25 cellular contexts compared by ENCODE assay signal in the genomic region with DNA sequence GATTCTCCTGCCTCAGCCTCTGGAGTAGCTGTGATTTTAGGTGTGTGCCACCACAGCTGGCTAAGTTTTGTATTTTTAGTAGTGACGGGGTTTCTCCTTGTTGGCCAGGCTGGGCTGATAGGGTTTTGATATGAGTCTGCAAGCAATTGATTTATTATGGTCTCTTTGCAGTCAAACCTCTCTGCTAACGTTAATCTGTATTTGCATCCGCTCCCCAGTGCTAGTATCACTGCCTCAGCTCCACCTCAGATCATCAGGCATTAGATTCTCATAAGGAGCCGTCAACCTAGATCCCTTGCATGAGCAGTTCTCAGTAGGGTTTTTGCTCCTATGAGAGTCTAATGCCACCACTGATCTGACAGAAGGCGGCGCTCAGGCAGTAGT.
"Had no signal": no experiment of that assay in that cellular context is flagged by ENCODE, and none has a peak within 500 bp of the region (broad histone marks: within the 10 kb centered on the region; RNA-seq: fewer than 3 reads in every experiment).

No MANE protein-coding gene starts in this region.

- ATAC-seq: left colon; lower lobe of right lung; natural killer cell treated with Interleukin-12 subunit alpha and Interleukin-12 subunit beta and Interleukin-15 and Interleukin-18, amount 100 ng/mL, for 72 hours; stimulated activated memory B cell treated with anti-CD40 and anti-IgM and Interleukin-4, amounts not matched to agents 10 μg/mL and 1 μg/mL and 100 μg/mL, for 72 hours; stimulated activated naive CD8-positive, alpha-beta T cell treated with anti-CD3 and anti-CD28 coated beads, Interleukin-15, amount 100 ng/mL, for 72 hours; upper lobe of right lung had no signal

- H3K9me3 Mint-ChIP-seq: immature natural killer cell; naive thymus-derived CD4-positive, alpha-beta T cell; natural killer cell treated with Interleukin-12 subunit alpha and Interleukin-12 subunit beta and Interleukin-15 and Interleukin-18, amount 100 ng/mL, for 72 hours; stimulated activated memory B cell treated with anti-CD40 and anti-IgM and Interleukin-4, amounts not matched to agents 10 μg/mL and 1 μg/mL and 100 μg/mL, for 72 hours; stimulated activated naive CD8-positive, alpha-beta T cell treated with anti-CD3 and anti-CD28 coated beads, Interleukin-15, amount 100 ng/mL, for 72 hours had no signal

- H3K4me3 ChIP-seq: left lung, lower lobe of right lung, ovary, right atrium auricular region, right lobe of liver, smooth muscle cell, thyroid gland, transverse colon, upper lobe of right lung had no signal

- H3K4me1 Mint-ChIP-seq: mesothelial cell of epicardium had no signal

- H3K36me3 Mint-ChIP-seq: immature natural killer cell; natural killer cell treated with Interleukin-12 subunit alpha and Interleukin-12 subunit beta and Interleukin-15 and Interleukin-18, amount 100 ng/mL, for 72 hours had no signal

- H3K27me3 ChIP-seq: left lung, ovary, right atrium auricular region, right lobe of liver, thyroid gland, transverse colon, upper lobe of right lung had no signal

- H3K9me3 ChIP-seq: left lung, lower lobe of right lung, ovary, right atrium auricular region, right lobe of liver, thyroid gland, transverse colon, upper lobe of right lung had no signal

- H3K27me3 Mint-ChIP-seq: naive thymus-derived CD4-positive, alpha-beta T cell; natural killer cell treated with Interleukin-12 subunit alpha and Interleukin-12 subunit beta and Interleukin-15 and Interleukin-18, amount 100 ng/mL, for 72 hours; progenitor cell of endocrine pancreas; stimulated activated memory B cell treated with anti-CD40 and anti-IgM and Interleukin-4, amounts not matched to agents 10 μg/mL and 1 μg/mL and 100 μg/mL, for 72 hours; stimulated activated naive CD8-positive, alpha-beta T cell treated with anti-CD3 and anti-CD28 coated beads, Interleukin-15, amount 100 ng/mL, for 72 hours had no signal

- H3K4me3 Mint-ChIP-seq: immature natural killer cell; mesothelial cell of epicardium; naive thymus-derived CD4-positive, alpha-beta T cell; natural killer cell treated with Interleukin-12 subunit alpha and Interleukin-12 subunit beta and Interleukin-15 and Interleukin-18, amount 100 ng/mL, for 72 hours; stimulated activated memory B cell treated with anti-CD40 and anti-IgM and Interleukin-4, amounts not matched to agents 10 μg/mL and 1 μg/mL and 100 μg/mL, for 72 hours; stimulated activated naive CD8-positive, alpha-beta T cell treated with anti-CD3 and anti-CD28 coated beads, Interleukin-15, amount 100 ng/mL, for 72 hours had no signal

- H3K36me3 ChIP-seq: left lung, lower lobe of right lung, ovary, right atrium auricular region, right lobe of liver, thyroid gland, transverse colon, upper lobe of right lung had no signal

- DNase-seq: hypothalamus; immature natural killer cell; kidney; left colon; left lung; lower lobe of right lung; naive thymus-derived CD4-positive, alpha-beta T cell; ovary; right lobe of liver; stimulated activated CD4-positive, alpha-beta T cell treated with anti-CD3 and anti-CD28 coated beads, Interleukin-1b, Interleukin-23, amount 100 ng/mL, for 48 hours; stimulated activated CD4-positive, alpha-beta T cell treated with anti-CD3 and anti-CD28 coated beads, Interleukin-2, amount 100 ng/mL, for 48 hours; stimulated activated CD4-positive, alpha-beta T cell treated with anti-CD3 and anti-CD28 coated beads, Interleukin-4, amount 100 ng/mL, for 4 hours; stimulated activated CD8-positive, alpha-beta memory T cell treated with anti-CD3 and anti-CD28 coated beads, Interleukin-4, amount 100 ng/mL, for 48 hours; stimulated activated naive CD4-positive, alpha-beta T cell treated with Interleukin-2 at 50 U/mL for 16 hours; stimulated activated naive CD8-positive, alpha-beta T cell treated with anti-CD3 and anti-CD28 coated beads, Interleukin-15, amount 100 ng/mL, for 72 hours; substantia nigra; thyroid gland; transverse colon; upper lobe of right lung had no signal

- H3K4me2 ChIP-seq: smooth muscle cell had no signal

- H3K27ac Mint-ChIP-seq: mesothelial cell of epicardium; natural killer cell treated with Interleukin-12 subunit alpha and Interleukin-12 subunit beta and Interleukin-15 and Interleukin-18, amount 100 ng/mL, for 72 hours; progenitor cell of endocrine pancreas; stimulated activated memory B cell treated with anti-CD40 and anti-IgM and Interleukin-4, amounts not matched to agents 10 μg/mL and 1 μg/mL and 100 μg/mL, for 72 hours had no signal

- H3K4me1 ChIP-seq: lower lobe of right lung, right atrium auricular region, right lobe of liver, transverse colon, upper lobe of right lung had no signal

- H3K27ac ChIP-seq: left lung, lower lobe of right lung, ovary, right atrium auricular region, right lobe of liver, thyroid gland, transverse colon, upper lobe of right lung had no signal
